Comparison of ENCODE assay signal across 8 cellular contexts in genomic region chr11:64743591-64744543, GRCh38. TPM values are rescaled to one million over a fixed set of nuclear protein-coding genes. Genes with fewer than 3 reads are reported as not detected.
A peak's percentile ranks its signal among the peaks of the same experiment; 100 is the strongest.
DNase-seq lines count a peak whose midpoint lies in the region; ATAC-seq and TF ChIP-seq lines count a peak whose summit lies in the region.

RASGRP2 (minus strand) TSS chr11:64744142; CDS start chr11:64742866, 1,276 bp downstream.

- DNase-seq in NCI-H1930 (lab: John Stamatoyannopoulos, UW) (peak; percentile 29 to 60), endothelial cell (ENCODE audit: low spot score) (peak; percentile 90), AG08395 (ENCODE audit: low spot score) (no peak)
- DNase-seq in activated CD8-positive, alpha-beta memory T cell treated with anti-CD3 and anti-CD28 coated beads for 48 hours (ENCODE audit: low read depth in 2 of 3, low spot score in 2 of 3), result peak in 2 of 3 experiments; percentile 77 to 78
- DNase-seq in stimulated activated CD8-positive, alpha-beta memory T cell treated with anti-CD3 and anti-CD28 coated beads, Interleukin-7, amount 100 ng/mL, for 1 hour (ENCODE audit: low read depth in 2 of 2), result peak; percentile 76 to 81

- TF ChIP-seq CTCF in endothelial cell (IDR thresholded peaks at IDR 0.05; ENCODE audit: unreplicated experiment), result peak; percentile 33

- H3K36me3 Mint-ChIP-seq in endothelial cell (ENCODE audit: low read depth, unreplicated experiment), result peaks cover 13% of the 10 kb centered on the region

- no peaks in the 10 kb centered on the region for H3K9me3 Mint-ChIP-seq in endothelial cell (ENCODE audit: unreplicated experiment)

- peak within 1 kb of the TSS; percentile 43 to 47 for H3K9ac ChIP-seq in mucosa of rectum (ENCODE audit: low read depth in 1 of 2, low read length in 2 of 2)

- peak within 1 kb of the TSS; percentile 55 to 85 for H3K27ac ChIP-seq in mucosa of rectum (ENCODE audit: low read depth in 2 of 2, low read length in 2 of 2)

- peaks cover 21% of the 10 kb centered on the region for H3K4me1 Mint-ChIP-seq in endothelial cell (ENCODE audit: unreplicated experiment)

- H3K27ac Mint-ChIP-seq in endothelial cell (ENCODE audit: unreplicated experiment), result peak within 1 kb of the TSS; percentile 68

- no peaks in the 10 kb centered on the region for H3K36me3 ChIP-seq in mucosa of rectum (ENCODE audit: control insufficient read depth in 2 of 2, insufficient read depth in 2 of 2, low read length in 2 of 2)

- peaks cover 14% of the 10 kb centered on the region for H3K27me3 Mint-ChIP-seq in endothelial cell (ENCODE audit: unreplicated experiment)

- H3K9me3 ChIP-seq in mucosa of rectum (ENCODE audit: control insufficient read depth in 2 of 2, low read length in 2 of 2), result no peaks in the 10 kb centered on the region

- peaks cover 16 to 21% of the 10 kb centered on the region in 2 donors for H3K4me1 ChIP-seq in mucosa of rectum (ENCODE audit: control insufficient read depth in 2 of 2, insufficient read depth in 2 of 2, low read length in 2 of 2)

- peak within 1 kb of the TSS; percentile 93 for H3K4me3 Mint-ChIP-seq in endothelial cell (ENCODE audit: unreplicated experiment)

- ATAC-seq in HG03095 (IDR thresholded peaks at IDR 0.05; ENCODE audit: unreplicated experiment), result no peak

- peaks cover 12 to 47% of the 10 kb centered on the region in 2 donors for H3K27me3 ChIP-seq in mucosa of rectum (ENCODE audit: control insufficient read depth in 2 of 2, insufficient read depth in 2 of 2, low read length in 2 of 2)

- H3K4me3 ChIP-seq in GM08714 (ENCODE audit: low read length) (peak within 1 kb of the TSS; percentile 54; the same call in 1 of the 2 replicates), mucosa of rectum (ENCODE audit: low read length in 2 of 2) (peak within 1 kb of the TSS; percentile 57 to 64)

RNA-seq across cellular contexts. Expression of gene RASGRP2, which starts in this region (rescaled TPM):
- total RNA-seq in endothelial cell (ENCODE audit: unreplicated experiment), result 139 TPM
